ENCODE assay signal across 13 cellular contexts in genomic region chr6:53250137-53250760, GRCh38.
DNase-seq lines count a peak whose midpoint lies in the region; FAIRE-seq and TF ChIP-seq lines count a peak whose summit lies in the region.
"Had no signal": no experiment of that assay in that cellular context is flagged by ENCODE, and none has a peak within 500 bp of the region (broad histone marks: within the 10 kb centered on the region; RNA-seq: fewer than 3 reads in every experiment).

No MANE protein-coding gene starts in this region.

- peak overlapping the region; percentile 19 for H3K9ac ChIP-seq in skeletal muscle satellite cell (ENCODE audit: low read depth, low read length)
- H3K9ac ChIP-seq in kidney (ENCODE audit: low read length in 2 of 2), result no peak overlapping the region

- H3K27me3 ChIP-seq in skeletal muscle satellite cell (ENCODE audit: control insufficient read depth, insufficient read depth, low read length), result no peaks in the 10 kb centered on the region
- H3K27me3 ChIP-seq: vagina had no signal

- H3K9me3 ChIP-seq in skeletal muscle satellite cell (replicated peaks; ENCODE audit: low read length) (no peaks in the 10 kb centered on the region), kidney (ENCODE audit: control insufficient read depth in 1 of 2, low read length in 2 of 2) (no peaks in the 10 kb centered on the region)
- H3K9me3 ChIP-seq: vagina had no signal

- no peak overlapping the region for H3K4me2 ChIP-seq in skeletal muscle satellite cell (ENCODE audit: low read length)

- H3K27ac ChIP-seq in kidney (ENCODE audit: low read depth in 2 of 2, low read length in 2 of 2), result no peak overlapping the region
- H3K27ac ChIP-seq: vagina, VCaP had no signal

- no peak overlapping the region for H3K4me3 ChIP-seq in epithelial cell of proximal tubule (ENCODE audit: low read depth, low read length)
- H3K4me3 ChIP-seq in skeletal muscle satellite cell (ENCODE audit: low read length), result no peak overlapping the region
- no peak overlapping the region for H3K4me3 ChIP-seq in kidney (ENCODE audit: low read length in 2 of 2)
- H3K4me3 ChIP-seq: vagina had no signal

- no peak for FAIRE-seq in kidney (lab: Jason Lieb, UNC)
- FAIRE-seq: colon had no signal

- intact Hi-C loops in kidney (cut with DNase I), result no loop called here

- H3K4me1 ChIP-seq in skeletal muscle satellite cell (ENCODE audit: control insufficient read depth, insufficient read depth, low read length) (peaks cover 13% of the 10 kb centered on the region), kidney (ENCODE audit: control insufficient read depth in 1 of 2, insufficient read depth in 1 of 2, low read depth in 1 of 2, low read length in 2 of 2) (no peaks in the 10 kb centered on the region)
- H3K4me1 ChIP-seq: vagina had no signal

- peak; percentile 79 for DNase-seq in EL
- DNase-seq in RPMI7951 (ENCODE audit: low read depth), result peak; percentile 74
- DNase-seq in epithelial cell of proximal tubule (ENCODE audit: low read depth), result peak; percentile 48
- no peak for DNase-seq in stimulated activated CD4-positive, alpha-beta T cell treated with anti-CD3 and anti-CD28 coated beads, Interleukin-2, amount 100 ng/mL, for 48 hours
- DNase-seq in kidney, result no peak
- DNase-seq in activated naive CD4-positive, alpha-beta T cell treated with anti-CD3 and anti-CD28 coated beads, Interleukin-2, amount 50 U/mL, for 16 hours, result no peak
- DNase-seq in activated CD4-positive, alpha-beta T cell treated with anti-CD3 and anti-CD28 coated beads, Interleukin-2, amount 50 U/mL, for 48 hours, result no peak
- DNase-seq: retina, SHP77 had no signal

- no peaks in the 10 kb centered on the region for H3K36me3 ChIP-seq in skeletal muscle satellite cell (ENCODE audit: insufficient read depth, low read length)
- no peaks in the 10 kb centered on the region for H3K36me3 ChIP-seq in kidney (ENCODE audit: control insufficient read depth in 1 of 2, insufficient read depth in 2 of 2, low read length in 2 of 2)
- H3K36me3 ChIP-seq: vagina had no signal

- TF ChIP-seq CTCF in epithelial cell of proximal tubule (conservative IDR thresholded peaks at IDR 0.05; ENCODE audit: low read depth, low read length) (no peak), kidney (IDR thresholded peaks at IDR 0.05; ENCODE audit: borderline replicate concordance, extremely low read depth, insufficient read depth) (no peak)

Comparison
In these comparisons a context has a peak if more than half of its experiments do, and no peak if none do; other contexts are left out.
1. DNase-seq: peak in EL (single experiment), RPMI7951 (single experiment) and epithelial cell of proximal tubule (single experiment); none in stimulated activated CD4-positive, alpha-beta T cell treated with anti-CD3 and anti-CD28 coated beads, Interleukin-2, amount 100 ng/mL, for 48 hours (0 of 2), kidney (single experiment), activated naive CD4-positive, alpha-beta T cell treated with anti-CD3 and anti-CD28 coated beads, Interleukin-2, amount 50 U/mL, for 16 hours (single experiment) and activated CD4-positive, alpha-beta T cell treated with anti-CD3 and anti-CD28 coated beads, Interleukin-2, amount 50 U/mL, for 48 hours (0 of 2).